ENCODE assay signal across 27 cellular contexts in genomic region chr1:99782397-99782796, GRCh38.
"Had no signal": no experiment of that assay in that cellular context is flagged by ENCODE, and none has a peak within 500 bp of the region (broad histone marks: within the 10 kb centered on the region; RNA-seq: fewer than 3 reads in every experiment).

No MANE protein-coding gene starts in this region.

- H3K4me2 ChIP-seq: hepatocyte had no signal

- ATAC-seq: foreskin keratinocyte; gastroesophageal sphincter; left lobe of liver; naive thymus-derived CD8-positive, alpha-beta T cell; sciatic nerve; stimulated activated effector memory CD8-positive, alpha-beta T cell treated with anti-CD3 and anti-CD28 coated beads, Interleukin-12 subunit alpha, Interleukin-12 subunit beta, amount 100 ng/mL, for 72 hours; stimulated activated naive CD8-positive, alpha-beta T cell treated with anti-CD3 and anti-CD28 coated beads, Interleukin-15, Interleukin-2, amounts not matched to agents 100 U/mL and 50 U/mL, for 24 hours had no signal

- H3K79me2 ChIP-seq: hepatocyte had no signal

- H3K9me3 ChIP-seq: colonic mucosa, esophagus muscularis mucosa, gastroesophageal sphincter, heart left ventricle, prostate gland, right atrium auricular region, testis, tibial artery, upper lobe of left lung had no signal

- H2AFZ ChIP-seq: hepatocyte had no signal

- H3K36me3 ChIP-seq: colonic mucosa, esophagus muscularis mucosa, gastroesophageal sphincter, heart left ventricle, prostate gland, right atrium auricular region, tibial artery, upper lobe of left lung had no signal

- FAIRE-seq: endothelial cell of umbilical vein, kidney, urothelium cell line had no signal

- H3K27me3 ChIP-seq: colonic mucosa, esophagus muscularis mucosa, gastroesophageal sphincter, hepatocyte, right atrium auricular region, testis, tibial artery, upper lobe of left lung had no signal

- DNase-seq: colonic mucosa; effector memory CD4-positive, alpha-beta T cell; foreskin keratinocyte; kidney; mesendoderm; midbrain; naive thymus-derived CD8-positive, alpha-beta T cell; nephron progenitor cell; nucleus accumbens; stimulated activated CD4-positive, alpha-beta T cell treated with anti-CD3 and anti-CD28 coated beads, Interleukin-2, amount 100 ng/mL, for 24 hours; stimulated activated CD4-positive, alpha-beta T cell treated with anti-CD3 and anti-CD28 coated beads, Interleukin-4, amount 100 ng/mL, for 24 hours; stimulated activated naive CD8-positive, alpha-beta T cell treated with anti-CD3 and anti-CD28 coated beads, Interleukin-15, Interleukin-2, amounts not matched to agents 100 U/mL and 50 U/mL, for 24 hours; substantia nigra; testis; tibial artery; upper lobe of left lung had no signal

- H3K4me1 ChIP-seq: colonic mucosa, esophagus muscularis mucosa, foreskin keratinocyte, gastroesophageal sphincter, prostate gland, testis, tibial artery, upper lobe of left lung had no signal

- H3K4me3 ChIP-seq: colonic mucosa, esophagus muscularis mucosa, gastroesophageal sphincter, heart left ventricle, hepatocyte, prostate gland, right atrium auricular region, testis, tibial artery, upper lobe of left lung had no signal

- H3K27ac ChIP-seq: colonic mucosa, esophagus muscularis mucosa, foreskin keratinocyte, gastroesophageal sphincter, heart left ventricle, hepatocyte, prostate gland, right atrium auricular region, testis, tibial artery, upper lobe of left lung had no signal
